ENCODE assay signal across 21 cellular contexts in genomic region chr5:5483880-5484595, GRCh38.
DNase-seq lines count a peak whose midpoint lies in the region; ATAC-seq, FAIRE-seq and TF ChIP-seq lines count a peak whose summit lies in the region.
"Had no signal": no experiment of that assay in that cellular context is flagged by ENCODE, and none has a peak within 500 bp of the region (broad histone marks: within the 10 kb centered on the region; RNA-seq: fewer than 3 reads in every experiment).

No MANE protein-coding gene starts in this region.

- H3K27me3 ChIP-seq in fibroblast of lung (ENCODE audit: control insufficient read depth, insufficient read depth, low read length) (no peaks in the 10 kb centered on the region), parathyroid adenoma (ENCODE audit: control insufficient read depth, insufficient read depth, low read length) (no peaks in the 10 kb centered on the region), upper lobe of left lung (no peaks in the 10 kb centered on the region)

- TF ChIP-seq EP300 in upper lobe of left lung (IDR thresholded peaks at IDR 0.05), result no peak

- no peaks in the 10 kb centered on the region for H3K4me1 ChIP-seq in fibroblast of lung (ENCODE audit: control insufficient read depth, extremely low read depth, insufficient read depth, low read length)
- H3K4me1 ChIP-seq in parathyroid adenoma, result peaks cover 34% of the 10 kb centered on the region
- no peaks in the 10 kb centered on the region for H3K4me1 ChIP-seq in upper lobe of left lung

- H4K20me1 ChIP-seq in fibroblast of lung (ENCODE audit: control insufficient read depth, extremely low read depth, insufficient read depth, low read length), result no peaks in the 10 kb centered on the region

- no peak for TF ChIP-seq CTCF in fibroblast of lung (conservative IDR thresholded peaks at IDR 0.05 in 1 of 2, IDR thresholded peaks at IDR 0.05 in 1 of 2; ENCODE audit: low read depth in 1 of 2, low read length in 2 of 2)
- TF ChIP-seq CTCF in parathyroid adenoma (IDR thresholded peaks at IDR 0.05), result no peak
- TF ChIP-seq CTCF in upper lobe of left lung (IDR thresholded peaks at IDR 0.05), result no peak

- H3K9me3 ChIP-seq in fibroblast of lung (ENCODE audit: control insufficient read depth, insufficient read depth, low read depth, low read length), result no peaks in the 10 kb centered on the region
- no peaks in the 10 kb centered on the region for H3K9me3 ChIP-seq in parathyroid adenoma (ENCODE audit: control insufficient read depth, low read length)
- no peaks in the 10 kb centered on the region for H3K9me3 ChIP-seq in upper lobe of left lung
- H3K9me3 ChIP-seq: thoracic aorta had no signal

- no peak overlapping the region for H3K4me2 ChIP-seq in fibroblast of lung (ENCODE audit: extremely low read depth, insufficient read depth, low read length)
- H3K4me2 ChIP-seq in parathyroid adenoma (ENCODE audit: low read length), result peak overlapping the region; percentile 34
- H3K4me2 ChIP-seq: KMS-11, PC-9 had no signal

- H2AFZ ChIP-seq in fibroblast of lung (ENCODE audit: low read length) (no peak overlapping the region), parathyroid adenoma (no peak overlapping the region)
- H2AFZ ChIP-seq: PC-9 had no signal

- WGBS in upper lobe of left lung, 2 donors, result 84 to 88% methylated on average over 5 of the region's 5 CpGs

- TF ChIP-seq POLR2A in upper lobe of left lung (IDR thresholded peaks at IDR 0.05), result no peak

- no peak overlapping the region for H3K27ac ChIP-seq in fibroblast of lung (ENCODE audit: insufficient read depth, low read length)
- peak overlapping the region; percentile 73 for H3K27ac ChIP-seq in parathyroid adenoma
- no peak overlapping the region for H3K27ac ChIP-seq in upper lobe of left lung
- H3K27ac ChIP-seq: HL-60, KMS-11, PC-9, skin epidermis, thoracic aorta had no signal

- FAIRE-seq in RCC 7860 (lab: Jason Lieb, UNC), result peak; percentile 80
- no peak for FAIRE-seq in HTR-8/SVneo (lab: Jason Lieb, UNC)

- H3K4me3 ChIP-seq in fibroblast of lung (replicated peaks in 1 of 4; ENCODE audit: control extremely low read depth in 1 of 4, insufficient read depth in 1 of 4, low read depth in 3 of 4, low read length in 4 of 4), result no peak overlapping the region
- H3K4me3 ChIP-seq in parathyroid adenoma (ENCODE audit: low read depth, low read length), result no peak overlapping the region
- no peak overlapping the region for H3K4me3 ChIP-seq in upper lobe of left lung
- H3K4me3 ChIP-seq: PC-9, skin epidermis, thoracic aorta had no signal

- H3K79me2 ChIP-seq in fibroblast of lung (ENCODE audit: control insufficient read depth, insufficient read depth, low read length) (no peaks in the 10 kb centered on the region), parathyroid adenoma (no peaks in the 10 kb centered on the region)

- DNase-seq in ELR (ENCODE audit: low read depth) (peak; percentile 73), RCC 7860 (ENCODE audit: low spot score) (peak; percentile 44), fibroblast of lung (ENCODE audit: low read depth in 2 of 2) (peak; percentile 29), mesenteric fat pad (ENCODE audit: low spot score) (no peak), upper lobe of left lung (no peak), HTR-8/SVneo (ENCODE audit: insufficient read length, low spot score) (no peak), mucosa of gallbladder (ENCODE audit: low spot score) (no peak)
- DNase-seq: activated CD4-positive, alpha-beta T cell treated with anti-CD3 and anti-CD28 coated beads for 4 hours; activated CD8-positive, alpha-beta memory T cell treated with anti-CD3 and anti-CD28 coated beads, Interleukin-2, amount 50 U/mL, for 48 hours; activated naive CD4-positive, alpha-beta T cell; cortex of kidney; DMS 273 treated with DMSO at 0.1 percent for 48 hours; NCI-H1105 treated with DMSO at 0.1 percent for 48 hours; NCI-H69; PC-9 had no signal

- ATAC-seq in upper lobe of left lung (ENCODE audit: low FRiP score in 2 of 2), result no peak
- ATAC-seq: SK-N-SH treated with all-trans-retinoic acid at 6 μM for 48 hours had no signal

- H3K9ac ChIP-seq in fibroblast of lung (ENCODE audit: insufficient read depth, low read length), result no peak overlapping the region
- H3K9ac ChIP-seq in parathyroid adenoma, result no peak overlapping the region
- H3K9ac ChIP-seq: KMS-11 had no signal

- no peaks in the 10 kb centered on the region for H3K36me3 ChIP-seq in fibroblast of lung (ENCODE audit: control insufficient read depth, insufficient read depth, low read length)
- no peaks in the 10 kb centered on the region for H3K36me3 ChIP-seq in parathyroid adenoma (ENCODE audit: control insufficient read depth, insufficient read depth, low read length)
- H3K36me3 ChIP-seq in upper lobe of left lung, result peaks cover 0 to 40% (median 8%) of the 10 kb centered on the region in 4 donors

Comparison
In these comparisons a context has a peak if more than half of its experiments do, and no peak if none do; other contexts are left out.
1. DNase-seq: peak in ELR (single experiment), RCC 7860 (single experiment) and fibroblast of lung (2 of 2); none in mesenteric fat pad (single experiment), upper lobe of left lung (0 of 2), HTR-8/SVneo (single experiment) and mucosa of gallbladder (single experiment).